In genomic region chr1:27637052-27637451, GRCh38 we compare ENCODE assay signal across 15 cellular contexts. TPM values are rescaled to one million over a fixed set of nuclear protein-coding genes. Genes with fewer than 3 reads are reported as not detected.
DNase-seq lines count a peak whose midpoint lies in the region; ATAC-seq and TF ChIP-seq lines count a peak whose summit lies in the region.
"Had no signal": no experiment of that assay in that cellular context is flagged by ENCODE, and none has a peak within 500 bp of the region (broad histone marks: within the 10 kb centered on the region; RNA-seq: fewer than 3 reads in every experiment).

No MANE protein-coding gene starts in this region.

- no peak for TF ChIP-seq CTCF in osteoblast (IDR thresholded peaks at IDR 0.05; ENCODE audit: extremely low read depth, low read depth, low read length)

- ATAC-seq in GM21825 (IDR thresholded peaks at IDR 0.05; ENCODE audit: unreplicated experiment) = peak; percentile 29
- ATAC-seq in activated T-helper 17 cell treated with anti-CD3 and anti-CD28 coated beads, Interleukin-2, amount 50 U/mL, for 72 hours (replicated peaks) = peak; percentile 85
- ATAC-seq: pancreas had no signal

- peaks cover 30% of the 10 kb centered on the region for H3K4me1 Mint-ChIP-seq in activated T-helper 17 cell treated with anti-CD3 and anti-CD28 coated beads, Interleukin-2, amount 50 U/mL, for 72 hours

- H3K27me3 ChIP-seq in osteoblast (ENCODE audit: insufficient read depth, low read length) = peaks cover 17% of the 10 kb centered on the region
- no peaks in the 10 kb centered on the region for H3K27me3 ChIP-seq in effector memory CD4-positive, alpha-beta T cell (replicated peaks; ENCODE audit: control insufficient read depth, insufficient read depth, low read length, poor library complexity, severe bottlenecking)
- H3K27me3 ChIP-seq: pancreas had no signal

- H3K4me3 Mint-ChIP-seq in activated T-helper 17 cell treated with anti-CD3 and anti-CD28 coated beads, Interleukin-2, amount 50 U/mL, for 72 hours = peak overlapping the region; percentile 35

- no peaks in the 10 kb centered on the region for H4K20me1 ChIP-seq in osteoblast (ENCODE audit: insufficient read depth, low read length)

- no peaks in the 10 kb centered on the region for H3K9me3 Mint-ChIP-seq in activated T-helper 17 cell treated with anti-CD3 and anti-CD28 coated beads, Interleukin-2, amount 50 U/mL, for 72 hours

- H3K27me3 Mint-ChIP-seq in activated T-helper 17 cell treated with anti-CD3 and anti-CD28 coated beads, Interleukin-2, amount 50 U/mL, for 72 hours = no peaks in the 10 kb centered on the region

- H3K36me3 ChIP-seq in osteoblast (ENCODE audit: insufficient read depth, low read length) = no peaks in the 10 kb centered on the region
- no peaks in the 10 kb centered on the region for H3K36me3 ChIP-seq in effector memory CD4-positive, alpha-beta T cell (ENCODE audit: control insufficient read depth, insufficient read depth, low read length)
- H3K36me3 ChIP-seq: adrenal gland, pancreas had no signal

- no peak overlapping the region for H3K4me3 ChIP-seq in osteoblast (ENCODE audit: insufficient read depth, low read length)
- no peak overlapping the region for H3K4me3 ChIP-seq in effector memory CD4-positive, alpha-beta T cell (ENCODE audit: insufficient read depth, low read depth, low read length, poor library complexity, severe bottlenecking)
- H3K4me3 ChIP-seq: adrenal gland, pancreas, SK-N-MC had no signal

- H2AFZ ChIP-seq in osteoblast (ENCODE audit: low read length) = no peak overlapping the region

- H3K4me2 ChIP-seq in osteoblast (ENCODE audit: insufficient read depth, low read length) = no peak overlapping the region
- H3K4me2 ChIP-seq: KMS-11 had no signal

- no peaks in the 10 kb centered on the region for H3K9me3 ChIP-seq in osteoblast (ENCODE audit: low read depth, low read length)
- H3K9me3 ChIP-seq in effector memory CD4-positive, alpha-beta T cell (ENCODE audit: control insufficient read depth, low read length) = no peaks in the 10 kb centered on the region
- H3K9me3 ChIP-seq: adrenal gland, pancreas had no signal

- DNase-seq in NK-92 treated with Interleukin-12 subunit alpha and Interleukin-12 subunit beta, amount 100 ng/mL, for 24 hours (lab: John Stamatoyannopoulos, UW) = peak; percentile 38
- no peak for DNase-seq in NK-92 (lab: John Stamatoyannopoulos, UW; ENCODE audit: unreplicated experiment)
- peak; percentile 71 for DNase-seq in osteoblast (ENCODE audit: insufficient read length, low spot score, missing footprints)
- no peak for DNase-seq in pons (ENCODE audit: low spot score)
- DNase-seq in hepatic stellate cell (ENCODE audit: low spot score) = no peak
- DNase-seq in effector memory CD4-positive, alpha-beta T cell = no peak
- DNase-seq: adrenal gland, pancreas had no signal

- H3K27ac Mint-ChIP-seq in activated T-helper 17 cell treated with anti-CD3 and anti-CD28 coated beads, Interleukin-2, amount 50 U/mL, for 72 hours = peak overlapping the region; percentile 57

- peaks cover 5% of the 10 kb centered on the region for H3K36me3 Mint-ChIP-seq in activated T-helper 17 cell treated with anti-CD3 and anti-CD28 coated beads, Interleukin-2, amount 50 U/mL, for 72 hours (ENCODE audit: low read depth)

- H3K79me2 ChIP-seq in osteoblast (ENCODE audit: insufficient read depth, low read length) = no peaks in the 10 kb centered on the region

- peaks cover 4% of the 10 kb centered on the region for H3K4me1 ChIP-seq in osteoblast (ENCODE audit: insufficient read depth, low read length)
- H3K4me1 ChIP-seq in effector memory CD4-positive, alpha-beta T cell (ENCODE audit: control insufficient read depth, insufficient read depth, low read length, poor library complexity, severe bottlenecking) = peaks cover 32% of the 10 kb centered on the region
- H3K4me1 ChIP-seq: pancreas had no signal

- H3K27ac ChIP-seq in osteoblast (ENCODE audit: low read depth, low read length) = no peak overlapping the region
- H3K27ac ChIP-seq in effector memory CD4-positive, alpha-beta T cell (ENCODE audit: insufficient read depth, low read length, poor library complexity, severe bottlenecking) = no peak overlapping the region
- H3K27ac ChIP-seq: 22Rv1, adrenal gland, epithelial cell of prostate, KMS-11, pancreas, SK-N-MC had no signal

RNA-seq across cellular contexts. Expression of gene FGR, which starts 2.1 kb away (rescaled TPM):
- 1 to 10 TPM in 1 of 2 donors, not detected in 1; 1.2 TPM for total RNA-seq in activated T-helper 17 cell treated with anti-CD3 and anti-CD28 coated beads, Interleukin-2, amount 50 U/mL, for 72 hours
- total RNA-seq in osteoblast = 0.29 and 0.36 TPM in 2 replicates
- total RNA-seq: NCI-H460 had no signal

RNA-seq across cellular contexts. Expression of gene AHDC1, which starts 33.1 kb away (rescaled TPM):
- total RNA-seq in activated T-helper 17 cell treated with anti-CD3 and anti-CD28 coated beads, Interleukin-2, amount 50 U/mL, for 72 hours = 10 to 100 TPM; 13.3 to 22.3 TPM
- 11.2 and 13.3 TPM in 2 replicates for total RNA-seq in osteoblast

RNA-seq across cellular contexts. Expression of gene IFI6, which starts 34.9 kb away (rescaled TPM):
- total RNA-seq in activated T-helper 17 cell treated with anti-CD3 and anti-CD28 coated beads, Interleukin-2, amount 50 U/mL, for 72 hours = 10 to 100 TPM; 32.3 to 43.7 TPM
- total RNA-seq in osteoblast = 101 and 497 TPM in 2 replicates

Comparison
In these comparisons a context has a peak if more than half of its experiments do, and no peak if none do; other contexts are left out.
1. DNase-seq: peak in NK-92 treated with Interleukin-12 subunit alpha and Interleukin-12 subunit beta, amount 100 ng/mL, for 24 hours (single experiment) and osteoblast (single experiment); none in NK-92 (single experiment), pons (single experiment), hepatic stellate cell (single experiment) and effector memory CD4-positive, alpha-beta T cell (0 of 3).